Comparison of ENCODE assay signal across 15 cellular contexts in genomic region chr22:49210606-49211005, GRCh38.
"Had no signal": no experiment of that assay in that cellular context is flagged by ENCODE, and none has a peak within 500 bp of the region (broad histone marks: within the 10 kb centered on the region; RNA-seq: fewer than 3 reads in every experiment).

No MANE protein-coding gene starts in this region.

- H3K9me3 ChIP-seq: thoracic aorta, uterus had no signal

- H3K27ac ChIP-seq: thoracic aorta, uterus had no signal

- H3K36me3 ChIP-seq: thoracic aorta, uterus had no signal

- ATAC-seq: effector memory CD8-positive, alpha-beta T cell; SK-N-SH treated with all-trans-retinoic acid at 6 μM for 48 hours; stimulated activated memory B cell treated with anti-CD40 and anti-IgM and Interleukin-4, amounts not matched to agents 10 μg/mL and 1 μg/mL and 100 μg/mL, for 72 hours; T-cell had no signal

- DNase-seq: activated B cell treated with CpG ODN at 0.5 μM for 24 hours; activated CD4-positive, alpha-beta memory T cell treated with anti-CD3 and anti-CD28 coated beads, Interleukin-2, amount 10 ng/mL, durations not matched to agents 7 days and 5 days; activated CD4-positive, alpha-beta T cell treated with anti-CD3 and anti-CD28 coated beads for 4 hours; activated naive CD4-positive, alpha-beta T cell; activated naive CD8-positive, alpha-beta T cell treated with anti-CD3 and anti-CD28 coated beads for 36 hours; amniotic stem cell; effector memory CD8-positive, alpha-beta T cell; immature natural killer cell; nephron progenitor cell; stimulated activated CD4-positive, alpha-beta T cell treated with anti-CD3 and anti-CD28 coated beads, Interleukin-4, amount 100 ng/mL, for 4 hours had no signal

- H3K4me3 ChIP-seq: thoracic aorta, uterus had no signal

- H3K4me1 ChIP-seq: uterus had no signal

- H3K27me3 ChIP-seq: uterus had no signal
